In genomic region chr4:153252122-153252521, GRCh38 we compare ENCODE assay signal across 26 cellular contexts. TPM values are rescaled to one million over a fixed set of nuclear protein-coding genes. Genes with fewer than 3 reads are reported as not detected.
A peak's percentile ranks its signal among the peaks of the same experiment; 100 is the strongest.
DNase-seq lines count a peak whose midpoint lies in the region; ATAC-seq and TF ChIP-seq lines count a peak whose summit lies in the region.
"Had no signal": no experiment of that assay in that cellular context is flagged by ENCODE, and none has a peak within 500 bp of the region (broad histone marks: within the 10 kb centered on the region; RNA-seq: fewer than 3 reads in every experiment).

No MANE protein-coding gene starts in this region.

- TF ChIP-seq CTCF in GM12865 (IDR thresholded peaks at IDR 0.05; ENCODE audit: insufficient read depth, low read depth, low read length, missing control alignments): no peak
- no peak for TF ChIP-seq CTCF in activated CD8-positive, alpha-beta T cell treated with anti-CD3 and anti-CD28 coated beads for 36 hours (IDR thresholded peaks at IDR 0.05)

- POLR2A ChIA-PET in activated CD8-positive, alpha-beta T cell treated with anti-CD3 and anti-CD28 coated beads for 36 hours (lab: Charles Lee): no interaction called here

- peak overlapping the region; percentile 3 for H3K27ac Mint-ChIP-seq in memory B cell
- H3K27ac Mint-ChIP-seq in activated CD8-positive, alpha-beta T cell treated with anti-CD3 and anti-CD28 coated beads for 36 hours: no peak overlapping the region
- H3K27ac Mint-ChIP-seq: activated CD4-positive, alpha-beta memory T cell treated with anti-CD3 and anti-CD28 coated beads for 36 hours; endodermal cell; H9 had no signal

- no peaks in the 10 kb centered on the region for H3K9me3 Mint-ChIP-seq in memory B cell
- no peaks in the 10 kb centered on the region for H3K9me3 Mint-ChIP-seq in activated CD8-positive, alpha-beta T cell treated with anti-CD3 and anti-CD28 coated beads for 36 hours
- H3K9me3 Mint-ChIP-seq: activated CD4-positive, alpha-beta memory T cell treated with anti-CD3 and anti-CD28 coated beads for 36 hours; endodermal cell; H9 had no signal

- no peak overlapping the region for H3K4me3 Mint-ChIP-seq in memory B cell
- no peak overlapping the region for H3K4me3 Mint-ChIP-seq in activated CD8-positive, alpha-beta T cell treated with anti-CD3 and anti-CD28 coated beads for 36 hours
- H3K4me3 Mint-ChIP-seq: activated CD4-positive, alpha-beta memory T cell treated with anti-CD3 and anti-CD28 coated beads for 36 hours; endodermal cell had no signal

- H3K4me1 Mint-ChIP-seq in memory B cell: peaks cover 18% of the 10 kb centered on the region
- H3K4me1 Mint-ChIP-seq in activated CD8-positive, alpha-beta T cell treated with anti-CD3 and anti-CD28 coated beads for 36 hours (ENCODE audit: low read depth): peaks cover 10% of the 10 kb centered on the region

- DNase-seq in GM12865 (ENCODE audit: low read depth) (peak; percentile 32), memory B cell (ENCODE audit: low spot score in 2 of 2) (peak in 1 of 2 donors; percentile 7), NCI-H1048 (lab: John Stamatoyannopoulos, UW) (no peak), COLO829 (ENCODE audit: low spot score) (no peak)
- DNase-seq in stimulated activated CD4-positive, alpha-beta T cell treated with anti-CD3 and anti-CD28 coated beads, Interleukin-4, amount 100 ng/mL, for 1 hour: no peak
- no peak for DNase-seq in activated CD8-positive, alpha-beta T cell treated with anti-CD3 and anti-CD28 coated beads for 36 hours
- DNase-seq: activated CD4-positive, alpha-beta memory T cell treated with anti-CD3 and anti-CD28 coated beads for 36 hours; activated CD4-positive, CD25-positive, alpha-beta regulatory T cell; Calu3; colonic mucosa; endodermal cell; esophagus squamous epithelium; gastrocnemius medialis; H9; hippocampal formation; left ventricle myocardium superior; NCI-H1105 treated with DMSO at 0.1 percent for 48 hours; NK-92 treated with Interleukin-12 subunit alpha and Interleukin-12 subunit beta, amount 100 ng/mL, for 24 hours; right lobe of liver; T1000; upper lobe of left lung had no signal

- no peak overlapping the region for H3K4me3 ChIP-seq in GM12865 (ENCODE audit: low read depth, low read length)
- H3K4me3 ChIP-seq: BLaER1 treated with 17β-estradiol and CSF1 and Interleukin-3, amounts not matched to agents 10 nM and 100 nM; breast epithelium; colonic mucosa; esophagus squamous epithelium; gastrocnemius medialis; right lobe of liver; upper lobe of left lung had no signal

- CTCF ChIA-PET in activated CD8-positive, alpha-beta T cell treated with anti-CD3 and anti-CD28 coated beads for 36 hours (lab: Charles Lee): interaction anchor here (1.1 kb wide), 1 partner anchor 322 kb away, joined by 4 read pairs; no protein-coding TSS in a partner anchor

- intact Hi-C loops in activated CD8-positive, alpha-beta T cell treated with anti-CD3 and anti-CD28 coated beads for 36 hours (cut with micrococcal nuclease): no loop called here

- ATAC-seq in GM19463 (IDR thresholded peaks at IDR 0.05; ENCODE audit: unreplicated experiment): peak; percentile 25
- ATAC-seq in HG03342 (IDR thresholded peaks at IDR 0.05; ENCODE audit: unreplicated experiment): peak; percentile 32
- peak; percentile 16 for ATAC-seq in memory B cell (ENCODE audit: low read depth)
- ATAC-seq in activated CD8-positive, alpha-beta T cell treated with anti-CD3 and anti-CD28 coated beads for 36 hours: no peak
- ATAC-seq: gastrocnemius medialis, HepG2, left ventricle myocardium superior had no signal

- H3K36me3 Mint-ChIP-seq in memory B cell: no peaks in the 10 kb centered on the region
- no peaks in the 10 kb centered on the region for H3K36me3 Mint-ChIP-seq in activated CD8-positive, alpha-beta T cell treated with anti-CD3 and anti-CD28 coated beads for 36 hours (ENCODE audit: low read depth)
- H3K36me3 Mint-ChIP-seq: activated CD4-positive, alpha-beta memory T cell treated with anti-CD3 and anti-CD28 coated beads for 36 hours had no signal

- peaks cover 8% of the 10 kb centered on the region for H3K27me3 Mint-ChIP-seq in memory B cell
- peaks cover 3% of the 10 kb centered on the region for H3K27me3 Mint-ChIP-seq in activated CD8-positive, alpha-beta T cell treated with anti-CD3 and anti-CD28 coated beads for 36 hours

RNA-seq across cellular contexts. Expression of gene TRIM2, which starts 47.9 kb away (rescaled TPM):
- 1 to 10 TPM in 1 of 2 experiments, under 1 TPM in 1; 0.63 to 1.4 TPM for total RNA-seq in activated CD8-positive, alpha-beta T cell treated with anti-CD3 and anti-CD28 coated beads for 36 hours
